ENCODE assay signal across 11 cellular contexts in genomic region chr1:43981636-43982035, GRCh38.
"Had no signal": no experiment of that assay in that cellular context is flagged by ENCODE, and none has a peak within 500 bp of the region (broad histone marks: within the 10 kb centered on the region; RNA-seq: fewer than 3 reads in every experiment).

No MANE protein-coding gene starts in this region.

- H3K9ac ChIP-seq: parathyroid adenoma had no signal

- H3K79me2 ChIP-seq: parathyroid adenoma had no signal

- DNase-seq: activated naive CD4-positive, alpha-beta T cell treated with anti-CD3 and anti-CD28 coated beads, Interleukin-2, amount 50 U/mL, for 16 hours; hippocampal formation; stimulated activated CD4-positive, alpha-beta T cell treated with anti-CD3 and anti-CD28 coated beads, Interleukin-15, amount 100 ng/mL, for 24 hours; stimulated activated CD4-positive, alpha-beta T cell treated with anti-CD3 and anti-CD28 coated beads, Interleukin-4, amount 100 ng/mL, for 1 hour; stimulated activated naive CD4-positive, alpha-beta T cell; substantia nigra; T-helper 1 cell; T1000 had no signal

- H3K27me3 ChIP-seq: tibial nerve had no signal

- H3K27ac ChIP-seq: parathyroid adenoma had no signal

- H3K9me3 ChIP-seq: tibial nerve had no signal

- ATAC-seq: activated CD4-positive, CD25-positive, alpha-beta regulatory T cell treated with anti-CD3 and anti-CD28 coated beads, Interleukin-2, amount 50 U/mL, for 24 hours had no signal

- H3K4me3 ChIP-seq: tibial nerve had no signal

- H2AFZ ChIP-seq: parathyroid adenoma had no signal

- H3K4me1 ChIP-seq: parathyroid adenoma had no signal
